Comparison of ENCODE assay signal across 1 cellular context in genomic region chr6:16681260-16681873, GRCh38.
TF ChIP-seq lines count a peak whose summit lies in the region.

No MANE protein-coding gene starts in this region.

TF ChIP-seq in HepG2, 621 proteins besides CTCF, POLR2A, EP300 and RAD21 (continued from another document and continues in another):
- TF ChIP-seq ZHX2 (IDR thresholded peaks at IDR 0.05; ENCODE audit: low read depth) (no peak), ZHX2 (CRISPR knock-in tag; IDR thresholded peaks at IDR 0.05; ENCODE audit: borderline replicate concordance) (no peak), CREM (IDR thresholded peaks at IDR 0.05) (peak; percentile 44), CREM (CRISPR knock-in tag; IDR thresholded peaks at IDR 0.05) (no peak), ZNF331 (CRISPR knock-in tag; IDR thresholded peaks at IDR 0.05) (peak; percentile 43; the same call in 1 of the 2 replicates), ZNF292 (CRISPR knock-in tag; IDR thresholded peaks at IDR 0.05; ENCODE audit: borderline replicate concordance, low read depth) (peak; percentile 59; the same call in 1 of the 2 replicates), PLSCR1 (CRISPR knock-in tag; IDR thresholded peaks at IDR 0.05; ENCODE audit: borderline replicate concordance) (no peak), NR1H2 (CRISPR knock-in tag; IDR thresholded peaks at IDR 0.05; ENCODE audit: borderline replicate concordance, low read depth) (no peak), U2AF1 (optimal IDR thresholded peaks at IDR 0.05; ENCODE audit: low read depth, low read length) (no peak), JDP2 (CRISPR knock-in tag; IDR thresholded peaks at IDR 0.05; ENCODE audit: borderline replicate concordance) (no peak), MBD4 (IDR thresholded peaks at IDR 0.05; ENCODE audit: borderline replicate concordance, low read length) (peak; percentile 78; the same call in 1 of the 2 replicates), KLF16 (CRISPR knock-in tag; IDR thresholded peaks at IDR 0.05) (peak in 1 of 2 experiments; percentile 83; a peak in 2 of 4 replicates), YEATS2 (CRISPR knock-in tag; IDR thresholded peaks at IDR 0.05; ENCODE audit: borderline replicate concordance) (peak; percentile 57; the same call in 1 of the 2 replicates), RARA (CRISPR knock-in tag; IDR thresholded peaks at IDR 0.05) (peak; percentile 85), HOMEZ (CRISPR knock-in tag; IDR thresholded peaks at IDR 0.05; ENCODE audit: low read depth) (peak; percentile 85), SAP130 (CRISPR knock-in tag; IDR thresholded peaks at IDR 0.05; ENCODE audit: low read depth) (peak; percentile 79), JUN (CRISPR knock-in tag; IDR thresholded peaks at IDR 0.05) (peak; percentile 62; the same call in 1 of the 2 replicates), ZNF652 (CRISPR knock-in tag; IDR thresholded peaks at IDR 0.05; ENCODE audit: borderline replicate concordance, low read depth) (peak; percentile 40; the same call in 1 of the 2 replicates), HDAC2 (CRISPR knock-in tag; IDR thresholded peaks at IDR 0.05) (0 out of 2 replicates have a peak, but pooled peaks have one; percentile 47), ZBTB14 (CRISPR knock-in tag; IDR thresholded peaks at IDR 0.05) (no peak), STAG1 (CRISPR knock-in tag; IDR thresholded peaks at IDR 0.05) (0 out of 2 replicates have a peak, but pooled peaks have one; percentile 3), RXRB (CRISPR knock-in tag; IDR thresholded peaks at IDR 0.05; ENCODE audit: borderline replicate concordance) (peak; percentile 82; the same call in 1 of the 2 replicates), TMF1 (CRISPR knock-in tag; IDR thresholded peaks at IDR 0.05; ENCODE audit: low read depth) (no peak), KLF11 (CRISPR knock-in tag; IDR thresholded peaks at IDR 0.05) (0 out of 2 replicates have a peak, but pooled peaks have one; percentile 52)
- TF ChIP-seq, protein P1, sequence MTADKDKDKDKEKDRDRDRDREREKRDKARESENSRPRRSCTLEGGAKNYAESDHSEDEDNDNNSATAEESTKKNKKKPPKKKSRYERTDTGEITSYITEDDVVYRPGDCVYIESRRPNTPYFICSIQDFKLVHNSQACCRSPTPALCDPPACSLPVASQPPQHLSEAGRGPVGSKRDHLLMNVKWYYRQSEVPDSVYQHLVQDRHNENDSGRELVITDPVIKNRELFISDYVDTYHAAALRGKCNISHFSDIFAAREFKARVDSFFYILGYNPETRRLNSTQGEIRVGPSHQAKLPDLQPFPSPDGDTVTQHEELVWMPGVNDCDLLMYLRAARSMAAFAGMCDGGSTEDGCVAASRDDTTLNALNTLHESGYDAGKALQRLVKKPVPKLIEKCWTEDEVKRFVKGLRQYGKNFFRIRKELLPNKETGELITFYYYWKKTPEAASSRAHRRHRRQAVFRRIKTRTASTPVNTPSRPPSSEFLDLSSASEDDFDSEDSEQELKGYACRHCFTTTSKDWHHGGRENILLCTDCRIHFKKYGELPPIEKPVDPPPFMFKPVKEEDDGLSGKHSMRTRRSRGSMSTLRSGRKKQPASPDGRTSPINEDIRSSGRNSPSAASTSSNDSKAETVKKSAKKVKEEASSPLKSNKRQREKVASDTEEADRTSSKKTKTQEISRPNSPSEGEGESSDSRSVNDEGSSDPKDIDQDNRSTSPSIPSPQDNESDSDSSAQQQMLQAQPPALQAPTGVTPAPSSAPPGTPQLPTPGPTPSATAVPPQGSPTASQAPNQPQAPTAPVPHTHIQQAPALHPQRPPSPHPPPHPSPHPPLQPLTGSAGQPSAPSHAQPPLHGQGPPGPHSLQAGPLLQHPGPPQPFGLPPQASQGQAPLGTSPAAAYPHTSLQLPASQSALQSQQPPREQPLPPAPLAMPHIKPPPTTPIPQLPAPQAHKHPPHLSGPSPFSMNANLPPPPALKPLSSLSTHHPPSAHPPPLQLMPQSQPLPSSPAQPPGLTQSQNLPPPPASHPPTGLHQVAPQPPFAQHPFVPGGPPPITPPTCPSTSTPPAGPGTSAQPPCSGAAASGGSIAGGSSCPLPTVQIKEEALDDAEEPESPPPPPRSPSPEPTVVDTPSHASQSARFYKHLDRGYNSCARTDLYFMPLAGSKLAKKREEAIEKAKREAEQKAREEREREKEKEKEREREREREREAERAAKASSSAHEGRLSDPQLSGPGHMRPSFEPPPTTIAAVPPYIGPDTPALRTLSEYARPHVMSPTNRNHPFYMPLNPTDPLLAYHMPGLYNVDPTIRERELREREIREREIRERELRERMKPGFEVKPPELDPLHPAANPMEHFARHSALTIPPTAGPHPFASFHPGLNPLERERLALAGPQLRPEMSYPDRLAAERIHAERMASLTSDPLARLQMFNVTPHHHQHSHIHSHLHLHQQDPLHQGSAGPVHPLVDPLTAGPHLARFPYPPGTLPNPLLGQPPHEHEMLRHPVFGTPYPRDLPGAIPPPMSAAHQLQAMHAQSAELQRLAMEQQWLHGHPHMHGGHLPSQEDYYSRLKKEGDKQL (CRISPR knock-in tag; IDR thresholded peaks at IDR 0.05; ENCODE audit: low read depth): 0 out of 2 replicates have a peak, but pooled peaks have one; percentile 44
- TF ChIP-seq, protein P2, sequence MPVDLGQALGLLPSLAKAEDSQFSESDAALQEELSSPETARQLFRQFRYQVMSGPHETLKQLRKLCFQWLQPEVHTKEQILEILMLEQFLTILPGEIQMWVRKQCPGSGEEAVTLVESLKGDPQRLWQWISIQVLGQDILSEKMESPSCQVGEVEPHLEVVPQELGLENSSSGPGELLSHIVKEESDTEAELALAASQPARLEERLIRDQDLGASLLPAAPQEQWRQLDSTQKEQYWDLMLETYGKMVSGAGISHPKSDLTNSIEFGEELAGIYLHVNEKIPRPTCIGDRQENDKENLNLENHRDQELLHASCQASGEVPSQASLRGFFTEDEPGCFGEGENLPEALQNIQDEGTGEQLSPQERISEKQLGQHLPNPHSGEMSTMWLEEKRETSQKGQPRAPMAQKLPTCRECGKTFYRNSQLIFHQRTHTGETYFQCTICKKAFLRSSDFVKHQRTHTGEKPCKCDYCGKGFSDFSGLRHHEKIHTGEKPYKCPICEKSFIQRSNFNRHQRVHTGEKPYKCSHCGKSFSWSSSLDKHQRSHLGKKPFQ (CRISPR knock-in tag; IDR thresholded peaks at IDR 0.05; ENCODE audit: insufficient replicate concordance): peak; percentile 30
- TF ChIP-seq, protein P3, sequence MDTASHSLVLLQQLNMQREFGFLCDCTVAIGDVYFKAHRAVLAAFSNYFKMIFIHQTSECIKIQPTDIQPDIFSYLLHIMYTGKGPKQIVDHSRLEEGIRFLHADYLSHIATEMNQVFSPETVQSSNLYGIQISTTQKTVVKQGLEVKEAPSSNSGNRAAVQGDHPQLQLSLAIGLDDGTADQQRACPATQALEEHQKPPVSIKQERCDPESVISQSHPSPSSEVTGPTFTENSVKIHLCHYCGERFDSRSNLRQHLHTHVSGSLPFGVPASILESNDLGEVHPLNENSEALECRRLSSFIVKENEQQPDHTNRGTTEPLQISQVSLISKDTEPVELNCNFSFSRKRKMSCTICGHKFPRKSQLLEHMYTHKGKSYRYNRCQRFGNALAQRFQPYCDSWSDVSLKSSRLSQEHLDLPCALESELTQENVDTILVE (CRISPR knock-in tag; IDR thresholded peaks at IDR 0.05): no peak
- TF ChIP-seq, protein P4, sequence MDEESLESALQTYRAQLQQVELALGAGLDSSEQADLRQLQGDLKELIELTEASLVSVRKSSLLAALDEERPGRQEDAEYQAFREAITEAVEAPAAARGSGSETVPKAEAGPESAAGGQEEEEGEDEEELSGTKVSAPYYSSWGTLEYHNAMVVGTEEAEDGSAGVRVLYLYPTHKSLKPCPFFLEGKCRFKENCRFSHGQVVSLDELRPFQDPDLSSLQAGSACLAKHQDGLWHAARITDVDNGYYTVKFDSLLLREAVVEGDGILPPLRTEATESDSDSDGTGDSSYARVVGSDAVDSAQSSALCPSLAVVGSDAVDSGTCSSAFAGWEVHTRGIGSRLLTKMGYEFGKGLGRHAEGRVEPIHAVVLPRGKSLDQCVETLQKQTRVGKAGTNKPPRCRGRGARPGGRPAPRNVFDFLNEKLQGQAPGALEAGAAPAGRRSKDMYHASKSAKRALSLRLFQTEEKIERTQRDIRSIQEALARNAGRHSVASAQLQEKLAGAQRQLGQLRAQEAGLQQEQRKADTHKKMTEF (CRISPR knock-in tag; IDR thresholded peaks at IDR 0.05): peak; percentile 75
- TF ChIP-seq, protein P5, sequence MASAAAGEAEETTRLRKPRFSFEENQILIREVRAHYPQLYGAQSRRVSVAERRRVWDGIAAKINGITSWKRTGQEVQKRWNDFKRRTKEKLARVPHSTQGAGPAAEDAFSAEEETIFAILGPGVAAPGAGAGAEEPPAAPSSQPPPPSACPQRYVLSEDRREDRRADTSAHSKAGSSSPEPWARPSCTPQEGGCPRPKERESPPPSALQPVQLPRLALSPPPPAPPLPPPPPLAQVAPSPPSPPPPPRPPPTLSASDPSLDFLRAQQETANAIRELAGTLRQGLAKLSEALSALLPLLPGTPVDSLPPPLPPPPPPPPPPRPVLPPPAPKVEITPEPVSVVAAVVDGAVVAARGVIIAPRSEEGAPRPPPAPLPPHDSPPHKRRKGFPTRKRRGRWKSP (CRISPR knock-in tag; IDR thresholded peaks at IDR 0.05): peak; percentile 41; the same call in 1 of the 2 replicates
